Comparison of ENCODE assay signal across 2 cellular contexts in the genomic region with DNA sequence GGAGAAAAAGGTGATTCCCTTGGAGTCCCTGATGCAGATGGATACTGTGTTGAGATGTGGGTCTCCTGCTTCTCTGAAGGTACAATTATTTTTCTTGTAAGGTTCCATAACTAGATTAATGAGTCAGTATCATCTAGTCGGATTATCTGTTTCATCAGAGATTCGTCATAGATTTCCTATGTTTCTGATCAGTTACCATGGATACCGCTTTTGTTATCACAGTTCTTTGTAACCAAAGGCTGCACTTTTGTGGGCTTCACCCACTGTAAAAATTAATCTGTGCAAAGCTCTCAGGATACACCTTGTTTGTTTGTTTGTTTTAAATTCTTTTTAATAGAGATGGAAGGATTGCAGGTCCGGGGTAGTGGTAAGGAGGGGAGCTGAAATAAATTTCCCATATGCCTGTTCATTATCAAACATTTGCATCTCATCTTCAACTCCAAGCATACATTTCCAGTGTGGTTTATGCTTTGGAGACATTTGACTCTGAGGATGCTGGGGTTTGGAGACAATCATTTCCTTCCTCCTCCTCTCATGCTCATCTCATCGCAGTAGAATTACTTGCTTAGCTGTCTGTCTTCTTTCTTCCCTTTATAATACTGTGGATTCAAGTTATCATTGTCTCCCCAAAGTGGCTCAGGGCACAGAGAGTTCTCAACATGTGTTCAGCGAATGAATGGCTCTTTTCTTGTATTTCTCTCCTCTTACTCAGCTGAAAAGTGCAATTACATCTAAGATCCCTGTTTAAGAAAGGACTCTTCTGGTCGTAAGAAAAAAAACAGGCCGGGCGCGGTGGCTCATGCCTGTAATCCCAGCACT.
TF ChIP-seq lines count a peak whose summit lies in the region.

No MANE protein-coding gene starts in this region.

TF ChIP-seq in IMR-90, 13 proteins besides CTCF, POLR2A, EP300 and RAD21 (continued from another document):
- TF ChIP-seq, protein P1, sequence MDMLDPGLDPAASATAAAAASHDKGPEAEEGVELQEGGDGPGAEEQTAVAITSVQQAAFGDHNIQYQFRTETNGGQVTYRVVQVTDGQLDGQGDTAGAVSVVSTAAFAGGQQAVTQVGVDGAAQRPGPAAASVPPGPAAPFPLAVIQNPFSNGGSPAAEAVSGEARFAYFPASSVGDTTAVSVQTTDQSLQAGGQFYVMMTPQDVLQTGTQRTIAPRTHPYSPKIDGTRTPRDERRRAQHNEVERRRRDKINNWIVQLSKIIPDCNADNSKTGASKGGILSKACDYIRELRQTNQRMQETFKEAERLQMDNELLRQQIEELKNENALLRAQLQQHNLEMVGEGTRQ (IDR thresholded peaks at IDR 0.05; ENCODE audit: low read depth, low read length) = no peak
- no peak for TF ChIP-seq MAFK (IDR thresholded peaks at IDR 0.05; ENCODE audit: low read depth, low read length)
- TF ChIP-seq CHD1 (IDR thresholded peaks at IDR 0.05; ENCODE audit: low read depth, low read length) = no peak
- no peak for TF ChIP-seq RFX5 (IDR thresholded peaks at IDR 0.05; ENCODE audit: low read depth, low read length)
- TF ChIP-seq, protein P2, sequence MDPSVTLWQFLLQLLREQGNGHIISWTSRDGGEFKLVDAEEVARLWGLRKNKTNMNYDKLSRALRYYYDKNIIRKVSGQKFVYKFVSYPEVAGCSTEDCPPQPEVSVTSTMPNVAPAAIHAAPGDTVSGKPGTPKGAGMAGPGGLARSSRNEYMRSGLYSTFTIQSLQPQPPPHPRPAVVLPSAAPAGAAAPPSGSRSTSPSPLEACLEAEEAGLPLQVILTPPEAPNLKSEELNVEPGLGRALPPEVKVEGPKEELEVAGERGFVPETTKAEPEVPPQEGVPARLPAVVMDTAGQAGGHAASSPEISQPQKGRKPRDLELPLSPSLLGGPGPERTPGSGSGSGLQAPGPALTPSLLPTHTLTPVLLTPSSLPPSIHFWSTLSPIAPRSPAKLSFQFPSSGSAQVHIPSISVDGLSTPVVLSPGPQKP (IDR thresholded peaks at IDR 0.05; ENCODE audit: borderline replicate concordance, low read depth, low read length) = no peak
- no peak for TF ChIP-seq CEBPB (IDR thresholded peaks at IDR 0.05; ENCODE audit: low read depth, low read length)
- TF ChIP-seq RCOR1 (IDR thresholded peaks at IDR 0.05; ENCODE audit: insufficient replicate concordance, low read length) = no peak
- no peak for TF ChIP-seq MXI1 (IDR thresholded peaks at IDR 0.05; ENCODE audit: borderline replicate concordance, low read depth, low read length)

TF ChIP-seq in HEK293T, 16 proteins besides CTCF, POLR2A, EP300 and RAD21 (continued from another document):
- TF ChIP-seq L3MBTL2 (conservative IDR thresholded peaks at IDR 0.05) = no peak
- TF ChIP-seq ZNF384 (IDR thresholded peaks at IDR 0.05) = no peak
- TF ChIP-seq ARNT (IDR thresholded peaks at IDR 0.05) = no peak
- TF ChIP-seq ELF4 (IDR thresholded peaks at IDR 0.05) = no peak
- no peak for TF ChIP-seq FOXA1 (IDR thresholded peaks at IDR 0.05)
- no peak for TF ChIP-seq CTBP1 (IDR thresholded peaks at IDR 0.05; ENCODE audit: borderline replicate concordance)
- no peak for TF ChIP-seq SUZ12 (IDR thresholded peaks at IDR 0.05)
